ENCODE assay signal across 1 cellular context in the genomic region with DNA sequence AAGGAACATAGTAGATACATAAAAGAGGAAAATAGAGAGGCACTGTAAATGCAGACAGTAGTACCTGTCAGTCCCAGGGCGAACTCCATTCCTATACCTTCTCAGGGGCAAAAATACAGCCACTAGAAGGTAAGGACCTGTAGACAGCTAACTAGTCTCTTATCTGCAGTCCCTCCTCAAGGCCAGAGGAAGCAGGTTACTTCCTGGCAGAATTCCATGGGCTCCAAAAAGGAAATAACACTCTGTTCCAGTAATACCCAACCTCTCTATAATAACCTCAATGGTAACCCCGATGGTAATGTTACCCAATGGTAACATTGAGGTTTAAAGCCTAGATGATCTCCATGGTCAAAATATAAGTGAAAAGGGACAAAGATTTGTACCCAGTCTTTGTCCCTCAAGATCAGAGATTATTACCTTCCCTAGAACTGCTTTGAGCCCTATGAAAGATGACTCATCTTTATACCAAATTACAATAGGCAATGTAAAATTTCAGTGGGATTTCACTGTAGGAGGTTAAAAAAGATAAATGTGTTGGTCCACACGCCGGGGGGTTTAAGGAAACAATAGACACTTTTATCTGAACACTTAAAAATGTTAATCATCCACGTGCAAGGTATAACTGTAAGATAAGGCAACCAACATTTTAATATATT.
A peak's percentile ranks its signal among the peaks of the same experiment; 100 is the strongest.
TF ChIP-seq lines count a peak whose summit lies in the region.

No MANE protein-coding gene starts in this region.

TF ChIP-seq in HEK293, 187 proteins besides CTCF, POLR2A, EP300 and RAD21 (continued from another document and continues in another):
- TF ChIP-seq, protein P1, sequence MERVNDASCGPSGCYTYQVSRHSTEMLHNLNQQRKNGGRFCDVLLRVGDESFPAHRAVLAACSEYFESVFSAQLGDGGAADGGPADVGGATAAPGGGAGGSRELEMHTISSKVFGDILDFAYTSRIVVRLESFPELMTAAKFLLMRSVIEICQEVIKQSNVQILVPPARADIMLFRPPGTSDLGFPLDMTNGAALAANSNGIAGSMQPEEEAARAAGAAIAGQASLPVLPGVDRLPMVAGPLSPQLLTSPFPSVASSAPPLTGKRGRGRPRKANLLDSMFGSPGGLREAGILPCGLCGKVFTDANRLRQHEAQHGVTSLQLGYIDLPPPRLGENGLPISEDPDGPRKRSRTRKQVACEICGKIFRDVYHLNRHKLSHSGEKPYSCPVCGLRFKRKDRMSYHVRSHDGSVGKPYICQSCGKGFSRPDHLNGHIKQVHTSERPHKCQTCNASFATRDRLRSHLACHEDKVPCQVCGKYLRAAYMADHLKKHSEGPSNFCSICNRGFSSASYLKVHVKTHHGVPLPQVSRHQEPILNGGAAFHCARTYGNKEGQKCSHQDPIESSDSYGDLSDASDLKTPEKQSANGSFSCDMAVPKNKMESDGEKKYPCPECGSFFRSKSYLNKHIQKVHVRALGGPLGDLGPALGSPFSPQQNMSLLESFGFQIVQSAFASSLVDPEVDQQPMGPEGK (tag by site-specific recombination; IDR thresholded peaks at IDR 0.05), result no peak
- TF ChIP-seq ZFP3 (tag by site-specific recombination; IDR thresholded peaks at IDR 0.05; ENCODE audit: low read depth) (no peak), ZFP37 (tag by site-specific recombination; IDR thresholded peaks at IDR 0.05) (no peak), ZNF843 (tag by site-specific recombination; IDR thresholded peaks at IDR 0.05) (peak; percentile 54; the same call in 1 of the 2 replicates), ZXDB (tag by site-specific recombination; IDR thresholded peaks at IDR 0.05) (no peak), ZNF626 (tag by site-specific recombination; IDR thresholded peaks at IDR 0.05) (no peak), ZNF394 (tag by site-specific recombination; IDR thresholded peaks at IDR 0.05; ENCODE audit: borderline replicate concordance) (no peak), GLIS1 (tag by site-specific recombination; IDR thresholded peaks at IDR 0.05) (peak; percentile 83), ZNF785 (tag by site-specific recombination; IDR thresholded peaks at IDR 0.05) (no peak), ZNF155 (tag by site-specific recombination; IDR thresholded peaks at IDR 0.05) (no peak), ZNF544 (tag by site-specific recombination; IDR thresholded peaks at IDR 0.05) (no peak), ZNF548 (tag by site-specific recombination; IDR thresholded peaks at IDR 0.05) (no peak), ZNF366 (tag by site-specific recombination; conservative IDR thresholded peaks at IDR 0.05) (peak; percentile 39; the same call in 1 of the 2 replicates), MZF1 (tag by site-specific recombination; IDR thresholded peaks at IDR 0.05; ENCODE audit: borderline replicate concordance) (no peak), IKZF3 (tag by site-specific recombination; IDR thresholded peaks at IDR 0.05) (0 out of 2 replicates have a peak, but pooled peaks have one; percentile 4), YY1 (tag by site-specific recombination; IDR thresholded peaks at IDR 0.05) (no peak), ZNF221 (tag by site-specific recombination; IDR thresholded peaks at IDR 0.05; ENCODE audit: borderline replicate concordance) (no peak), KLF16 (tag by site-specific recombination; IDR thresholded peaks at IDR 0.05) (no peak), ZNF341 (tag by site-specific recombination; IDR thresholded peaks at IDR 0.05; ENCODE audit: low read depth) (no peak), ZIC2 (tag by site-specific recombination; IDR thresholded peaks at IDR 0.05) (0 out of 2 replicates have a peak, but pooled peaks have one; percentile 24), SP7 (tag by site-specific recombination; IDR thresholded peaks at IDR 0.05) (no peak), SP2 (tag by site-specific recombination; IDR thresholded peaks at IDR 0.05) (no peak), ZNF473 (tag by site-specific recombination; IDR thresholded peaks at IDR 0.05) (no peak), BCL11A (tag by site-specific recombination; IDR thresholded peaks at IDR 0.05; ENCODE audit: low read depth) (no peak)
- TF ChIP-seq, protein P2, sequence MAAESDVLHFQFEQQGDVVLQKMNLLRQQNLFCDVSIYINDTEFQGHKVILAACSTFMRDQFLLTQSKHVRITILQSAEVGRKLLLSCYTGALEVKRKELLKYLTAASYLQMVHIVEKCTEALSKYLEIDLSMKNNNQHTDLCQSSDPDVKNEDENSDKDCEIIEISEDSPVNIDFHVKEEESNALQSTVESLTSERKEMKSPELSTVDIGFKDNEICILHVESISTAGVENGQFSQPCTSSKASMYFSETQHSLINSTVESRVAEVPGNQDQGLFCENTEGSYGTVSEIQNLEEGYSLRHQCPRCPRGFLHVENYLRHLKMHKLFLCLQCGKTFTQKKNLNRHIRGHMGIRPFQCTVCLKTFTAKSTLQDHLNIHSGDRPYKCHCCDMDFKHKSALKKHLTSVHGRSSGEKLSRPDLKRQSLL (tag by site-specific recombination; IDR thresholded peaks at IDR 0.05), result no peak
- TF ChIP-seq, protein P3, sequence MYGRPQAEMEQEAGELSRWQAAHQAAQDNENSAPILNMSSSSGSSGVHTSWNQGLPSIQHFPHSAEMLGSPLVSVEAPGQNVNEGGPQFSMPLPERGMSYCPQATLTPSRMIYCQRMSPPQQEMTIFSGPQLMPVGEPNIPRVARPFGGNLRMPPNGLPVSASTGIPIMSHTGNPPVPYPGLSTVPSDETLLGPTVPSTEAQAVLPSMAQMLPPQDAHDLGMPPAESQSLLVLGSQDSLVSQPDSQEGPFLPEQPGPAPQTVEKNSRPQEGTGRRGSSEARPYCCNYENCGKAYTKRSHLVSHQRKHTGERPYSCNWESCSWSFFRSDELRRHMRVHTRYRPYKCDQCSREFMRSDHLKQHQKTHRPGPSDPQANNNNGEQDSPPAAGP (tag by site-specific recombination; IDR thresholded peaks at IDR 0.05), result no peak
- TF ChIP-seq, protein P4, sequence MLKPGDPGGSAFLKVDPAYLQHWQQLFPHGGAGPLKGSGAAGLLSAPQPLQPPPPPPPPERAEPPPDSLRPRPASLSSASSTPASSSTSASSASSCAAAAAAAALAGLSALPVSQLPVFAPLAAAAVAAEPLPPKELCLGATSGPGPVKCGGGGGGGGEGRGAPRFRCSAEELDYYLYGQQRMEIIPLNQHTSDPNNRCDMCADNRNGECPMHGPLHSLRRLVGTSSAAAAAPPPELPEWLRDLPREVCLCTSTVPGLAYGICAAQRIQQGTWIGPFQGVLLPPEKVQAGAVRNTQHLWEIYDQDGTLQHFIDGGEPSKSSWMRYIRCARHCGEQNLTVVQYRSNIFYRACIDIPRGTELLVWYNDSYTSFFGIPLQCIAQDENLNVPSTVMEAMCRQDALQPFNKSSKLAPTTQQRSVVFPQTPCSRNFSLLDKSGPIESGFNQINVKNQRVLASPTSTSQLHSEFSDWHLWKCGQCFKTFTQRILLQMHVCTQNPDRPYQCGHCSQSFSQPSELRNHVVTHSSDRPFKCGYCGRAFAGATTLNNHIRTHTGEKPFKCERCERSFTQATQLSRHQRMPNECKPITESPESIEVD (tag by site-specific recombination; IDR thresholded peaks at IDR 0.05), result peak; percentile 78
- TF ChIP-seq, protein P5, sequence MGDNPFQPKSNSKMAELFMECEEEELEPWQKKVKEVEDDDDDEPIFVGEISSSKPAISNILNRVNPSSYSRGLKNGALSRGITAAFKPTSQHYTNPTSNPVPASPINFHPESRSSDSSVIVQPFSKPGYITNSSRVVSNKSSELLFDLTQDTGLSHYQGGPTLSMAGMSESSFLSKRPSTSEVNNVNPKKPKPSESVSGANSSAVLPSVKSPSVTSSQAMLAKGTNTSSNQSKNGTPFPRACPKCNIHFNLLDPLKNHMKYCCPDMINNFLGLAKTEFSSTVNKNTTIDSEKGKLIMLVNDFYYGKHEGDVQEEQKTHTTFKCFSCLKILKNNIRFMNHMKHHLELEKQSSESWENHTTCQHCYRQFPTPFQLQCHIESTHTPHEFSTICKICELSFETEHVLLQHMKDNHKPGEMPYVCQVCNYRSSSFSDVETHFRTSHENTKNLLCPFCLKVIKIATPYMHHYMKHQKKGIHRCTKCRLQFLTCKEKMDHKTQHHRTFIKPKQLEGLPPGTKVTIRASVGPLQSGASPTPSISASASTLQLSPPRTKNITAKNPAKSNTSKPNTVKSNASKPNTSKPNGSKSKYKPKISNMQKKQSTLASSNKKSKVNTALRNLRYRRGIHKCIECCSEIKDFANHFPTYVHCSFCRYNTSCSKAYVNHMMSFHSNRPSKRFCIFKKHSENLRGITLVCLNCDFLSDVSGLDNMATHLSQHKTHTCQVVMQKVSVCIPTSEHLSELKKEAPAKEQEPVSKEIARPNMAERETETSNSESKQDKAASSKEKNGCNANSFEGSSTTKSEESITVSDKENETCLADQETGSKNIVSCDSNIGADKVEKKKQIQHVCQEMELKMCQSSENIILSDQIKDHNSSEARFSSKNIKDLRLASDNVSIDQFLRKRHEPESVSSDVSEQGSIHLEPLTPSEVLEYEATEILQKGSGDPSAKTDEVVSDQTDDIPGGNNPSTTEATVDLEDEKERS (tag by site-specific recombination; IDR thresholded peaks at IDR 0.05), result no peak
- TF ChIP-seq, protein P6, sequence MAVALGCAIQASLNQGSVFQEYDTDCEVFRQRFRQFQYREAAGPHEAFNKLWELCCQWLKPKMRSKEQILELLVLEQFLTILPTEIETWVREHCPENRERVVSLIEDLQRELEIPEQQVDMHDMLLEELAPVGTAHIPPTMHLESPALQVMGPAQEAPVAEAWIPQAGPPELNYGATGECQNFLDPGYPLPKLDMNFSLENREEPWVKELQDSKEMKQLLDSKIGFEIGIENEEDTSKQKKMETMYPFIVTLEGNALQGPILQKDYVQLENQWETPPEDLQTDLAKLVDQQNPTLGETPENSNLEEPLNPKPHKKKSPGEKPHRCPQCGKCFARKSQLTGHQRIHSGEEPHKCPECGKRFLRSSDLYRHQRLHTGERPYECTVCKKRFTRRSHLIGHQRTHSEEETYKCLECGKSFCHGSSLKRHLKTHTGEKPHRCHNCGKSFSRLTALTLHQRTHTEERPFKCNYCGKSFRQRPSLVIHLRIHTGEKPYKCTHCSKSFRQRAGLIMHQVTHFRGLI (tag by site-specific recombination; IDR thresholded peaks at IDR 0.05), result no peak
- TF ChIP-seq, protein P7, sequence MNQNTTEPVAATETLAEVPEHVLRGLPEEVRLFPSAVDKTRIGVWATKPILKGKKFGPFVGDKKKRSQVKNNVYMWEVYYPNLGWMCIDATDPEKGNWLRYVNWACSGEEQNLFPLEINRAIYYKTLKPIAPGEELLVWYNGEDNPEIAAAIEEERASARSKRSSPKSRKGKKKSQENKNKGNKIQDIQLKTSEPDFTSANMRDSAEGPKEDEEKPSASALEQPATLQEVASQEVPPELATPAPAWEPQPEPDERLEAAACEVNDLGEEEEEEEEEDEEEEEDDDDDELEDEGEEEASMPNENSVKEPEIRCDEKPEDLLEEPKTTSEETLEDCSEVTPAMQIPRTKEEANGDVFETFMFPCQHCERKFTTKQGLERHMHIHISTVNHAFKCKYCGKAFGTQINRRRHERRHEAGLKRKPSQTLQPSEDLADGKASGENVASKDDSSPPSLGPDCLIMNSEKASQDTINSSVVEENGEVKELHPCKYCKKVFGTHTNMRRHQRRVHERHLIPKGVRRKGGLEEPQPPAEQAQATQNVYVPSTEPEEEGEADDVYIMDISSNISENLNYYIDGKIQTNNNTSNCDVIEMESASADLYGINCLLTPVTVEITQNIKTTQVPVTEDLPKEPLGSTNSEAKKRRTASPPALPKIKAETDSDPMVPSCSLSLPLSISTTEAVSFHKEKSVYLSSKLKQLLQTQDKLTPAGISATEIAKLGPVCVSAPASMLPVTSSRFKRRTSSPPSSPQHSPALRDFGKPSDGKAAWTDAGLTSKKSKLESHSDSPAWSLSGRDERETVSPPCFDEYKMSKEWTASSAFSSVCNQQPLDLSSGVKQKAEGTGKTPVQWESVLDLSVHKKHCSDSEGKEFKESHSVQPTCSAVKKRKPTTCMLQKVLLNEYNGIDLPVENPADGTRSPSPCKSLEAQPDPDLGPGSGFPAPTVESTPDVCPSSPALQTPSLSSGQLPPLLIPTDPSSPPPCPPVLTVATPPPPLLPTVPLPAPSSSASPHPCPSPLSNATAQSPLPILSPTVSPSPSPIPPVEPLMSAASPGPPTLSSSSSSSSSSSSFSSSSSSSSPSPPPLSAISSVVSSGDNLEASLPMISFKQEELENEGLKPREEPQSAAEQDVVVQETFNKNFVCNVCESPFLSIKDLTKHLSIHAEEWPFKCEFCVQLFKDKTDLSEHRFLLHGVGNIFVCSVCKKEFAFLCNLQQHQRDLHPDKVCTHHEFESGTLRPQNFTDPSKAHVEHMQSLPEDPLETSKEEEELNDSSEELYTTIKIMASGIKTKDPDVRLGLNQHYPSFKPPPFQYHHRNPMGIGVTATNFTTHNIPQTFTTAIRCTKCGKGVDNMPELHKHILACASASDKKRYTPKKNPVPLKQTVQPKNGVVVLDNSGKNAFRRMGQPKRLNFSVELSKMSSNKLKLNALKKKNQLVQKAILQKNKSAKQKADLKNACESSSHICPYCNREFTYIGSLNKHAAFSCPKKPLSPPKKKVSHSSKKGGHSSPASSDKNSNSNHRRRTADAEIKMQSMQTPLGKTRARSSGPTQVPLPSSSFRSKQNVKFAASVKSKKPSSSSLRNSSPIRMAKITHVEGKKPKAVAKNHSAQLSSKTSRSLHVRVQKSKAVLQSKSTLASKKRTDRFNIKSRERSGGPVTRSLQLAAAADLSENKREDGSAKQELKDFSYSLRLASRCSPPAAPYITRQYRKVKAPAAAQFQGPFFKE (tag by site-specific recombination; IDR thresholded peaks at IDR 0.05; ENCODE audit: borderline replicate concordance), result no peak
- TF ChIP-seq, protein P8, sequence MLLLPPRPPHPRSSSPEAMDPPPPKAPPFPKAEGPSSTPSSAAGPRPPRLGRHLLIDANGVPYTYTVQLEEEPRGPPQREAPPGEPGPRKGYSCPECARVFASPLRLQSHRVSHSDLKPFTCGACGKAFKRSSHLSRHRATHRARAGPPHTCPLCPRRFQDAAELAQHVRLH (tag by site-specific recombination; IDR thresholded peaks at IDR 0.05), result no peak
- TF ChIP-seq, protein P9, sequence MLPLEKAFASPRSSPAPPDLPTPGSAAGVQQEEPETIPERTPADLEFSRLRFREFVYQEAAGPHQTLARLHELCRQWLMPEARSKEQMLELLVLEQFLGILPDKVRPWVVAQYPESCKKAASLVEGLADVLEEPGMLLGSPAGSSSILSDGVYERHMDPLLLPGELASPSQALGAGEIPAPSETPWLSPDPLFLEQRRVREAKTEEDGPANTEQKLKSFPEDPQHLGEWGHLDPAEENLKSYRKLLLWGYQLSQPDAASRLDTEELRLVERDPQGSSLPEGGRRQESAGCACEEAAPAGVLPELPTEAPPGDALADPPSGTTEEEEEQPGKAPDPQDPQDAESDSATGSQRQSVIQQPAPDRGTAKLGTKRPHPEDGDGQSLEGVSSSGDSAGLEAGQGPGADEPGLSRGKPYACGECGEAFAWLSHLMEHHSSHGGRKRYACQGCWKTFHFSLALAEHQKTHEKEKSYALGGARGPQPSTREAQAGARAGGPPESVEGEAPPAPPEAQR (tag by site-specific recombination; IDR thresholded peaks at IDR 0.05), result no peak
- TF ChIP-seq, protein P10, sequence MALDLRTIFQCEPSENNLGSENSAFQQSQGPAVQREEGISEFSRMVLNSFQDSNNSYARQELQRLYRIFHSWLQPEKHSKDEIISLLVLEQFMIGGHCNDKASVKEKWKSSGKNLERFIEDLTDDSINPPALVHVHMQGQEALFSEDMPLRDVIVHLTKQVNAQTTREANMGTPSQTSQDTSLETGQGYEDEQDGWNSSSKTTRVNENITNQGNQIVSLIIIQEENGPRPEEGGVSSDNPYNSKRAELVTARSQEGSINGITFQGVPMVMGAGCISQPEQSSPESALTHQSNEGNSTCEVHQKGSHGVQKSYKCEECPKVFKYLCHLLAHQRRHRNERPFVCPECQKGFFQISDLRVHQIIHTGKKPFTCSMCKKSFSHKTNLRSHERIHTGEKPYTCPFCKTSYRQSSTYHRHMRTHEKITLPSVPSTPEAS (tag by site-specific recombination; IDR thresholded peaks at IDR 0.05), result no peak
